ENCODE assay signal across 8 cellular contexts in the genomic region with DNA sequence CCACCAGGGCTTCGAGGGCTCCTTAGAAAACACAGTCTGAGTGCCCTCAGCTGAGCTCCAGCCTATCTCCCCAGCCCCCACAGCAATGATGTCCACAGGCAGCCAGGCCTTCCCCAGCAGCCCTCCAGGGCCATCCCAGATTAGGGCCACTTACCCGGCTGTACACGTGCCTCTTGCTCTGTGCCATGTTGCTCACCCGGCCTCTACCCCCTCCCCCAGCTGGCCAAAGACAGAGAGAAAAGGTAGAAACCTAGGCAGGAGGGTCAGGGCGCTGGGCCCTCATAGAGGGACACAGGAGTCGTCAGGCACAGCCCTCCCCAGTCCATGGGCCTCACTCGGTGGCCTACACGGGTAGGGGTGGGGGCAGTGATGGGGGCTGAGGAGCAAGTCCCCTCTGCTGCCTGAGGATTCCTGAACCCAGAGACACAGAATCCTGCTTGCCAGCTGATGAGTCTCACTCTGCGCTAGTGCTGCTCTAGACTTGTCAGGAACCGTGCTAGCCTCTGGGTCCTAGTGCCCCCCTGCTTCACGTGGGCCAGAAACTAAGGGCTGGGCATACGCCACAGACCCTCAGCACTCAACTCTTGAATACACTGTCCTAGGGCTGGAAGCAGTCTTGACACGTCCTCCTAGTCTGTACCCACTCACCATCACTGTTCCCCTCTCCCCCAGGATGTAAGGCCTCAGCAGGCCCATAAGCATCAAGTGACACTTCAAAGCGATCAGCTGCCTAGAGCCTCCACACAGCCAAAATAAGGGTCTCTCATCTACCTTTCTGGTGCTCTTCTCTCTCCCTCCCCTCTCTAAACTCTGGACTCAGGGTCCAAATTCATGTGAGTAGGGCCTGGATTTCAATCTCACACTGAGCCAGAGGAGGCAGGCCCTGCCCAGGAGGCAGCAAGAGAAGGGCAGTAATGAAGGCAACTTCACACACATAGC. TPM values are rescaled to one million over a fixed set of nuclear protein-coding genes. Genes with fewer than 3 reads are reported as not detected.
DNase-seq lines count a peak whose midpoint lies in the region; ATAC-seq and TF ChIP-seq lines count a peak whose summit lies in the region.

A gene (minus strand): TSS at position 461 of the 939 bp plus-strand sequence. CDS start 274 bp downstream, at position 187.

- H3K27ac ChIP-seq in HUES64 (ENCODE audit: low read depth, low read length) (no peak within 1 kb of the TSS), muscle layer of colon (ENCODE audit: low read depth, low read length) (peak within 1 kb of the TSS; percentile 51), tibial nerve (peak within 1 kb of the TSS in 3 of 4 donors; percentile 55 to 72 (median 68))

- H3K4me3 Mint-ChIP-seq in activated T-helper 17 cell treated with anti-CD3 and anti-CD28 coated beads, Interleukin-2, amount 50 U/mL, for 72 hours: peak within 1 kb of the TSS; percentile 48

- no peak for TF ChIP-seq EP300 in tibial nerve (IDR thresholded peaks at IDR 0.05)

- H3K27me3 ChIP-seq in HUES64 (ENCODE audit: insufficient read depth, low read length) (no peaks in the 10 kb centered on the region), muscle layer of colon (ENCODE audit: control insufficient read depth in 1 of 2, insufficient read depth in 2 of 2, low read length in 2 of 2) (no peaks in the 10 kb centered on the region), tibial nerve (no peaks in the 10 kb centered on the region)

- peak; percentile 67 for DNase-seq in fibroblast of pulmonary artery (ENCODE audit: low read depth)
- peak in 1 of 2 donors; percentile 37 for DNase-seq in tibial nerve (ENCODE audit: low spot score in 2 of 2)

- H3K9me3 ChIP-seq in ES-I3 (ENCODE audit: control insufficient read depth, insufficient read depth, low read length): no peaks in the 10 kb centered on the region
- no peaks in the 10 kb centered on the region for H3K9me3 ChIP-seq in HUES64 (ENCODE audit: insufficient read depth, low read depth, low read length)
- H3K9me3 ChIP-seq in muscle layer of colon (ENCODE audit: low read length): no peaks in the 10 kb centered on the region
- no peaks in the 10 kb centered on the region for H3K9me3 ChIP-seq in tibial nerve

- no peaks in the 10 kb centered on the region for H3K9me3 Mint-ChIP-seq in activated T-helper 17 cell treated with anti-CD3 and anti-CD28 coated beads, Interleukin-2, amount 50 U/mL, for 72 hours

- no peak for TF ChIP-seq POLR2A in tibial nerve (IDR thresholded peaks at IDR 0.05)

- peak within 1 kb of the TSS; percentile 37; the same call in 1 of the 2 replicates for H3K9ac ChIP-seq in ES-I3 (ENCODE audit: low read depth, low read length)
- H3K9ac ChIP-seq in HUES64 (ENCODE audit: low read depth, low read length): peak within 1 kb of the TSS; percentile 45; the same call in 1 of the 2 replicates
- peak within 1 kb of the TSS; percentile 35 for H3K9ac ChIP-seq in muscle layer of colon (ENCODE audit: low read length)

- H3K4me1 ChIP-seq in ES-I3 (ENCODE audit: insufficient read depth, low read length) (peaks cover 9% of the 10 kb centered on the region; the same call in 1 of the 2 replicates), HUES64 (ENCODE audit: insufficient read depth, low read length) (peaks cover 17% of the 10 kb centered on the region; the same call in 1 of the 2 replicates), muscle layer of colon (ENCODE audit: insufficient read depth, low read length) (peaks cover 37% of the 10 kb centered on the region), tibial nerve (peaks cover 0 to 78% (median 23%) of the 10 kb centered on the region in 4 donors)

- H3K27ac Mint-ChIP-seq in activated T-helper 17 cell treated with anti-CD3 and anti-CD28 coated beads, Interleukin-2, amount 50 U/mL, for 72 hours: peak within 1 kb of the TSS; percentile 89

- H3K36me3 Mint-ChIP-seq in activated T-helper 17 cell treated with anti-CD3 and anti-CD28 coated beads, Interleukin-2, amount 50 U/mL, for 72 hours (ENCODE audit: low read depth): peaks cover 43% of the 10 kb centered on the region

- H3K36me3 ChIP-seq in ES-I3 (ENCODE audit: insufficient read depth, low read length): peaks cover 10% of the 10 kb centered on the region
- H3K36me3 ChIP-seq in HUES64 (ENCODE audit: insufficient read depth, low read length): peaks cover 33% of the 10 kb centered on the region
- H3K36me3 ChIP-seq in muscle layer of colon (ENCODE audit: insufficient read depth, low read length): peaks cover 30% of the 10 kb centered on the region
- H3K36me3 ChIP-seq in tibial nerve: peaks cover 0 to 26% (median 0%) of the 10 kb centered on the region in 3 donors

- TF ChIP-seq CTCF in fibroblast of pulmonary artery (IDR thresholded peaks at IDR 0.05; ENCODE audit: low read length, missing control alignments) (no peak), tibial nerve (IDR thresholded peaks at IDR 0.05) (no peak)

- ATAC-seq in activated T-helper 17 cell treated with anti-CD3 and anti-CD28 coated beads, Interleukin-2, amount 50 U/mL, for 72 hours (replicated peaks): peak; percentile 38
- ATAC-seq in HG02642 (IDR thresholded peaks at IDR 0.05; ENCODE audit: poor library complexity, unreplicated experiment): no peak
- no peak for ATAC-seq in HG02763 (IDR thresholded peaks at IDR 0.05; ENCODE audit: unreplicated experiment)

- H3K27me3 Mint-ChIP-seq in activated T-helper 17 cell treated with anti-CD3 and anti-CD28 coated beads, Interleukin-2, amount 50 U/mL, for 72 hours: no peaks in the 10 kb centered on the region

- peak within 1 kb of the TSS; percentile 46 for H3K4me3 ChIP-seq in HUES64 (ENCODE audit: low read length)
- peak within 1 kb of the TSS; percentile 54 for H3K4me3 ChIP-seq in fibroblast of pulmonary artery (replicated peaks; ENCODE audit: low read depth, low read length)
- H3K4me3 ChIP-seq in muscle layer of colon (ENCODE audit: low read depth in 1 of 2, low read length in 2 of 2): peak within 1 kb of the TSS; percentile 30 to 65
- peak within 1 kb of the TSS; percentile 27 to 49 (median 33) for H3K4me3 ChIP-seq in tibial nerve

- H3K4me1 Mint-ChIP-seq in activated T-helper 17 cell treated with anti-CD3 and anti-CD28 coated beads, Interleukin-2, amount 50 U/mL, for 72 hours: peaks cover 26% of the 10 kb centered on the region

- WGBS in HUES64: 25% methylated on average over 14 of the region's 14 CpGs
- WGBS in tibial nerve, 2 donors: 15 to 22% methylated on average over 14 of the region's 14 CpGs

RNA-seq across cellular contexts. Expression of the gene that starts here (rescaled TPM):
- polyA plus RNA-seq in HUES64 (2013, experiment 1 of 2): 113 TPM
- 117 TPM for polyA plus RNA-seq in HUES64 (2013, experiment 2 of 2)
- 100 to 1,000 TPM in 1 of 2 donors, 10 to 100 TPM in 1; 84.0 to 108 TPM for total RNA-seq in activated T-helper 17 cell treated with anti-CD3 and anti-CD28 coated beads, Interleukin-2, amount 50 U/mL, for 72 hours
- total RNA-seq in tibial nerve: 100 to 1,000 TPM; 122 to 157 (median 140) TPM
